ENCODE assay signal across 22 cellular contexts in the genomic region with DNA sequence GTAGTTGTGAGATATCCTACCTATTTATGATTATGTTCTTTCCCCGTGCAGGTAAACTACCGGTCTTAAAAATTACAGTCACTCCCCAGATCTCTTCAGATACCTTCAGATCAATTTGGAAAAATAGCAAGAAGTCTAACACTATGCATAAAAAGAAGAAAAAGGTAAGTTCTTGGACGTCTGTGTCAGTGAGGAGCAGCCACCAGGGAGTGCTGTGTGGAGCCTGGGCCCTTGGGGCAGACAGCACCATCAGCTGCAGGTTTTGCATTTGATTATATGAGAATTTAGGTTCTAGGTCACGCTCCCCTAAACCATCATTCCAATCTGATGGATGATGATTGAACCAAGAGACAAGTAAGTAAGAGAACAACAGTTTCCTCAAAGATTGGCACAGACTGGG. TPM values are rescaled to one million over a fixed set of nuclear protein-coding genes. Genes with fewer than 3 reads are reported as not detected.
DNase-seq lines count a peak whose midpoint lies in the region; ATAC-seq, FAIRE-seq and TF ChIP-seq lines count a peak whose summit lies in the region.
"Had no signal": no experiment of that assay in that cellular context is flagged by ENCODE, and none has a peak within 500 bp of the region (broad histone marks: within the 10 kb centered on the region; RNA-seq: fewer than 3 reads in every experiment).

No MANE protein-coding gene starts in this region.

- no peak for TF ChIP-seq POLR2A in gastrocnemius medialis (IDR thresholded peaks at IDR 0.05)

- intact Hi-C loops in gastrocnemius medialis (cut with DNase I; ENCODE audit: low total_unique reads): no loop called here

- no peaks in the 10 kb centered on the region for H3K36me3 Mint-ChIP-seq in neural crest cell (ENCODE audit: low read depth)
- H3K36me3 Mint-ChIP-seq: activated naive CD8-positive, alpha-beta T cell had no signal

- no peak for ATAC-seq in gastrocnemius medialis
- ATAC-seq: activated T-cell treated with anti-CD3 and anti-CD28 coated beads, Interleukin-2, amount 50 U/mL, for 72 hours; left lobe of liver had no signal

- in situ Hi-C loops in gastrocnemius medialis (cut with MboI; ENCODE audit: low sequenced_read_pairs in 4 of 4): loop anchor here in 1 of 4 donors (25.0 kb wide), 1 partner anchor 367 kb away; the partner anchor contains the start of gene ZBTB38

- H3K27ac Mint-ChIP-seq in neural crest cell (ENCODE audit: unreplicated experiment): no peak overlapping the region
- H3K27ac Mint-ChIP-seq: activated naive CD8-positive, alpha-beta T cell; activated T-cell treated with anti-CD3 and anti-CD28 coated beads, Interleukin-2, amount 50 U/mL, for 72 hours; dendritic cell treated with granulocyte-macrophage colony-stimulating factor and Interleukin-4, amounts not matched to agents 40 ng/mL and 50 ng/mL, for 4 days had no signal

- no peaks in the 10 kb centered on the region for H3K9me3 ChIP-seq in gastrocnemius medialis
- H3K9me3 ChIP-seq: spleen, upper lobe of left lung had no signal

- H3K4me3 ChIP-seq in GM12865 (ENCODE audit: low read depth, low read length) (no peak overlapping the region), LNCaP clone FGC (ENCODE audit: low read depth, low read length) (no peak overlapping the region), bronchial epithelial cell (ENCODE audit: low read depth, low read length) (no peak overlapping the region), gastrocnemius medialis (no peak overlapping the region)
- H3K4me3 ChIP-seq: spleen, upper lobe of left lung had no signal

- no peak overlapping the region for H3K27ac ChIP-seq in gastrocnemius medialis
- H3K27ac ChIP-seq: spleen, upper lobe of left lung had no signal

- no peaks in the 10 kb centered on the region for H3K9me3 Mint-ChIP-seq in neural crest cell
- H3K9me3 Mint-ChIP-seq: activated T-cell treated with anti-CD3 and anti-CD28 coated beads, Interleukin-2, amount 50 U/mL, for 72 hours; dendritic cell treated with granulocyte-macrophage colony-stimulating factor and Interleukin-4, amounts not matched to agents 40 ng/mL and 50 ng/mL, for 4 days had no signal

- TF ChIP-seq CTCF in GM12865 (IDR thresholded peaks at IDR 0.05; ENCODE audit: insufficient read depth, low read depth, low read length, missing control alignments) (peak; percentile 9), LNCaP clone FGC (IDR thresholded peaks at IDR 0.05; ENCODE audit: control insufficient read depth, extremely low read depth, insufficient read depth) (0 out of 2 replicates have a peak, but pooled peaks have one; percentile 2), bronchial epithelial cell (IDR thresholded peaks at IDR 0.05; ENCODE audit: insufficient read depth, low read length, severe bottlenecking) (peak; percentile 18), neural crest cell (conservative IDR thresholded peaks at IDR 0.05) (peak; percentile 18), gastrocnemius medialis (IDR thresholded peaks at IDR 0.05 in 4 of 5, conservative IDR thresholded peaks at IDR 0.05 in 1 of 5) (no peak)

- no peaks in the 10 kb centered on the region for H3K27me3 Mint-ChIP-seq in neural crest cell (ENCODE audit: low read depth)
- H3K27me3 Mint-ChIP-seq: activated naive CD8-positive, alpha-beta T cell; dendritic cell treated with granulocyte-macrophage colony-stimulating factor and Interleukin-4, amounts not matched to agents 40 ng/mL and 50 ng/mL, for 4 days had no signal

- DNase-seq in GM12865 (ENCODE audit: low read depth) (no peak), LNCaP clone FGC (ENCODE audit: low read depth) (no peak), bronchial epithelial cell (ENCODE audit: low read depth) (no peak), neural crest cell (ENCODE audit: low read depth, low spot score) (no peak), gastrocnemius medialis (no peak), GDM1 (lab: John Stamatoyannopoulos, UW) (no peak), activated gamma-delta T cell (lab: John Stamatoyannopoulos, UW) (no peak)
- DNase-seq: activated T-cell treated with anti-CD3 and anti-CD28 coated beads, Interleukin-2, amount 50 U/mL, for 72 hours; NCI-H510A; SHP77; spleen; stimulated activated CD4-positive, alpha-beta T cell treated with anti-CD3 and anti-CD28 coated beads, Interleukin-4, amount 100 ng/mL, for 4 hours; upper lobe of left lung had no signal

- H3K27me3 ChIP-seq in bronchial epithelial cell (ENCODE audit: control insufficient read depth, insufficient read depth, low read length): no peaks in the 10 kb centered on the region
- H3K27me3 ChIP-seq in gastrocnemius medialis: no peaks in the 10 kb centered on the region
- H3K27me3 ChIP-seq: spleen, upper lobe of left lung had no signal

- no peaks in the 10 kb centered on the region for H3K4me1 Mint-ChIP-seq in neural crest cell

- H3K36me3 ChIP-seq in bronchial epithelial cell (ENCODE audit: control insufficient read depth, insufficient read depth, low read length) (no peaks in the 10 kb centered on the region), gastrocnemius medialis (no peaks in the 10 kb centered on the region)
- H3K36me3 ChIP-seq: spleen, upper lobe of left lung had no signal

- no peaks in the 10 kb centered on the region for H3K4me1 ChIP-seq in gastrocnemius medialis
- H3K4me1 ChIP-seq: spleen, upper lobe of left lung had no signal

- no peak for FAIRE-seq in bronchial epithelial cell (lab: Jason Lieb, UNC)
- FAIRE-seq: endothelial cell of umbilical vein had no signal

- no peak overlapping the region for H3K4me3 Mint-ChIP-seq in neural crest cell
- H3K4me3 Mint-ChIP-seq: activated naive CD8-positive, alpha-beta T cell; activated T-cell treated with anti-CD3 and anti-CD28 coated beads, Interleukin-2, amount 50 U/mL, for 72 hours; dendritic cell treated with granulocyte-macrophage colony-stimulating factor and Interleukin-4, amounts not matched to agents 40 ng/mL and 50 ng/mL, for 4 days had no signal

RNA-seq across cellular contexts. Expression of gene RNF7, which starts 8.9 kb away (rescaled TPM):
- total RNA-seq in bronchial epithelial cell: 38.4 and 56.9 TPM in 2 replicates
- total RNA-seq in neural crest cell: 103 and 107 TPM in 2 replicates
- total RNA-seq in gastrocnemius medialis: 100 to 1,000 TPM in 3 of 4 donors, 10 to 100 TPM in 1; 92.1 to 113 (median 106) TPM

RNA-seq across cellular contexts. Expression of gene GRK7, which starts 34.0 kb away (rescaled TPM):
- total RNA-seq in bronchial epithelial cell (0.13 TPM in 1 of 2 replicates, not detected in the other), neural crest cell (not detected in 2 replicates), gastrocnemius medialis (under 1 TPM in 3 of 4 donors, not detected in 1; 0.16 to 0.85 (median 0.27) TPM)
- total RNA-seq: activated T-cell treated with anti-CD3 and anti-CD28 coated beads, Interleukin-2, amount 50 U/mL, for 72 hours; endothelial cell of umbilical vein; G401; glomerular endothelial cell; HT-29; left lobe of liver; LHCN-M2; T-helper 1 cell treated with Interleukin-12 subunit alpha and Interleukin-12 subunit beta and Interleukin-4 antibody, amounts not matched to agents 30 ng/mL and 1 ng/mL, for 36 hours had no signal

Comparison
In these comparisons a context has a peak if more than half of its experiments do, and no peak if none do; other contexts are left out.
1. CTCF ChIP-seq: peak in GM12865 (single experiment), LNCaP clone FGC (single experiment), bronchial epithelial cell (single experiment) and neural crest cell (single experiment); none in gastrocnemius medialis (0 of 5).